ENCODE assay signal across 22 cellular contexts in the genomic region with DNA sequence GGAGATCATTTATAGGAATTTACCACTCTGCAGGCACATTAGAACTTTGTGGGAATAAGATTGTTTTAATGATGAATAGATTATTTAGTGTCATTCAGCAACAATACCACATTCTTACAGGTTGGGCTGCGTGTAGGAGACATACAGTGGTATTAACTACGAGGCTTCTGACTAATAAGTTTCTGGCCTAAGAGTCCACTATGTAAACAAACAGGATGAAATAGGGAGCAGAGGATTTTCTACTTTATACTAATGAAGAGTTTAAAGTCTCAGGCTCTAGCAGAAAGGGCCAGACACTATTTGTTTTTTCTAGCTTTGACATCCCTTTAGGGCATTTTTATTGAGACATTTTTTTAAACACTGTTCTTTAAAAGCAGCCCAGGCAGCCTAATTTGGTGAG.
"Had no signal": no experiment of that assay in that cellular context is flagged by ENCODE, and none has a peak within 500 bp of the region (broad histone marks: within the 10 kb centered on the region; RNA-seq: fewer than 3 reads in every experiment).

No MANE protein-coding gene starts in this region.

- H3K4me1 Mint-ChIP-seq: activated CD4-positive, alpha-beta T cell treated with anti-CD3 and anti-CD28 coated beads for 36 hours; activated CD8-positive, alpha-beta memory T cell treated with anti-CD3 and anti-CD28 coated beads, Interleukin-2, amount 10 ng/mL, durations not matched to agents 7 days and 5 days; immature natural killer cell; naive thymus-derived CD4-positive, alpha-beta T cell; T-helper 17 cell had no signal

- H3K36me3 Mint-ChIP-seq: activated CD4-positive, alpha-beta memory T cell treated with anti-CD3 and anti-CD28 coated beads for 36 hours; activated CD8-positive, alpha-beta memory T cell treated with anti-CD3 and anti-CD28 coated beads, Interleukin-2, amount 10 ng/mL, durations not matched to agents 7 days and 5 days; immature natural killer cell; naive thymus-derived CD4-positive, alpha-beta T cell had no signal

- H3K4me3 ChIP-seq: body of pancreas, coronary artery, heart left ventricle, lower lobe of right lung, skin epidermis had no signal

- H3K9me3 ChIP-seq: body of pancreas, heart left ventricle, lower lobe of right lung had no signal

- H3K27me3 ChIP-seq: body of pancreas, heart left ventricle had no signal

- H3K4me1 ChIP-seq: body of pancreas, lower lobe of right lung had no signal

- DNase-seq: activated CD4-positive, alpha-beta memory T cell treated with anti-CD3 and anti-CD28 coated beads for 36 hours; activated CD4-positive, alpha-beta T cell treated with anti-CD3 and anti-CD28 coated beads for 36 hours; activated CD8-positive, alpha-beta memory T cell treated with anti-CD3 and anti-CD28 coated beads, Interleukin-2, amount 10 ng/mL, durations not matched to agents 7 days and 5 days; activated naive CD4-positive, alpha-beta T cell treated with anti-CD3 and anti-CD28 coated beads for 36 hours; activated T-cell treated with anti-CD3 and anti-CD28 coated beads, Interleukin-2, amount 50 U/mL, for 1 hour; body of pancreas; central memory CD4-positive, alpha-beta T cell; effector CD4-positive, alpha-beta T cell; foreskin melanocyte; heart left ventricle; immature natural killer cell; left cardiac atrium; lower lobe of right lung; naive thymus-derived CD4-positive, alpha-beta T cell; stimulated activated CD4-positive, alpha-beta T cell treated with anti-CD3 and anti-CD28 coated beads, Interleukin-4, amount 100 ng/mL, for 24 hours; stimulated activated CD8-positive, alpha-beta memory T cell treated with anti-CD3 and anti-CD28 coated beads, Interleukin-4, amount 100 ng/mL, for 48 hours; stimulated activated naive CD8-positive, alpha-beta T cell treated with anti-CD3 and anti-CD28 coated beads, Interleukin-15, Interleukin-2, amounts not matched to agents 100 U/mL and 50 U/mL, for 24 hours; T-helper 17 cell; trophoblast cell had no signal

- H3K36me3 ChIP-seq: heart left ventricle, lower lobe of right lung had no signal

- H3K27ac Mint-ChIP-seq: activated CD4-positive, alpha-beta memory T cell treated with anti-CD3 and anti-CD28 coated beads for 36 hours; activated CD4-positive, alpha-beta T cell treated with anti-CD3 and anti-CD28 coated beads for 36 hours; activated CD8-positive, alpha-beta memory T cell treated with anti-CD3 and anti-CD28 coated beads, Interleukin-2, amount 10 ng/mL, durations not matched to agents 7 days and 5 days; activated naive CD4-positive, alpha-beta T cell treated with anti-CD3 and anti-CD28 coated beads for 36 hours; activated T-helper 2 cell treated with anti-CD3 and anti-CD28 coated beads, Interferon-gamma antibody, Interleukin-2, Interleukin-4, amounts not matched to agents 10 μg/mL and 5 μg/mL and 100 μg/mL, durations not matched to agents 14 hours and 24 hours and 36 hours; immature natural killer cell; naive thymus-derived CD4-positive, alpha-beta T cell; T-helper 17 cell had no signal

- H3K4me3 Mint-ChIP-seq: activated CD4-positive, alpha-beta memory T cell treated with anti-CD3 and anti-CD28 coated beads for 36 hours; activated CD4-positive, alpha-beta T cell treated with anti-CD3 and anti-CD28 coated beads for 36 hours; activated CD8-positive, alpha-beta memory T cell treated with anti-CD3 and anti-CD28 coated beads, Interleukin-2, amount 10 ng/mL, durations not matched to agents 7 days and 5 days; activated naive CD4-positive, alpha-beta T cell treated with anti-CD3 and anti-CD28 coated beads for 36 hours; immature natural killer cell; naive thymus-derived CD4-positive, alpha-beta T cell; T-helper 17 cell had no signal

- H3K9me3 Mint-ChIP-seq: activated CD4-positive, alpha-beta memory T cell treated with anti-CD3 and anti-CD28 coated beads for 36 hours; activated naive CD4-positive, alpha-beta T cell treated with anti-CD3 and anti-CD28 coated beads for 36 hours; activated T-helper 2 cell treated with anti-CD3 and anti-CD28 coated beads, Interferon-gamma antibody, Interleukin-2, Interleukin-4, amounts not matched to agents 10 μg/mL and 5 μg/mL and 100 μg/mL, durations not matched to agents 14 hours and 24 hours and 36 hours; immature natural killer cell; naive thymus-derived CD4-positive, alpha-beta T cell had no signal

- H3K27me3 Mint-ChIP-seq: activated CD4-positive, alpha-beta memory T cell treated with anti-CD3 and anti-CD28 coated beads for 36 hours; activated CD4-positive, alpha-beta T cell treated with anti-CD3 and anti-CD28 coated beads for 36 hours; activated CD8-positive, alpha-beta memory T cell treated with anti-CD3 and anti-CD28 coated beads, Interleukin-2, amount 10 ng/mL, durations not matched to agents 7 days and 5 days; naive thymus-derived CD4-positive, alpha-beta T cell had no signal

- H3K27ac ChIP-seq: body of pancreas, coronary artery, heart left ventricle, lower lobe of right lung, skin epidermis had no signal

- ATAC-seq: activated CD4-positive, alpha-beta T cell treated with anti-CD3 and anti-CD28 coated beads for 36 hours; activated CD8-positive, alpha-beta memory T cell treated with anti-CD3 and anti-CD28 coated beads, Interleukin-2, amount 10 ng/mL, durations not matched to agents 7 days and 5 days; body of pancreas; heart left ventricle; left cardiac atrium; lower lobe of right lung; naive thymus-derived CD4-positive, alpha-beta T cell; stimulated activated naive CD8-positive, alpha-beta T cell treated with anti-CD3 and anti-CD28 coated beads, Interleukin-15, Interleukin-2, amounts not matched to agents 100 U/mL and 50 U/mL, for 24 hours; T-helper 17 cell had no signal
